Comparison of ENCODE assay signal across 16 cellular contexts in genomic region chr7:94129443-94130140, GRCh38.
A peak's percentile ranks its signal among the peaks of the same experiment; 100 is the strongest.
DNase-seq lines count a peak whose midpoint lies in the region; ATAC-seq, FAIRE-seq and TF ChIP-seq lines count a peak whose summit lies in the region.
"Had no signal": no experiment of that assay in that cellular context is flagged by ENCODE, and none has a peak within 500 bp of the region (broad histone marks: within the 10 kb centered on the region; RNA-seq: fewer than 3 reads in every experiment).

No MANE protein-coding gene starts in this region.

- H3K27ac ChIP-seq in K562 (ENCODE audit: extremely low read depth, low read depth, low read length), result no peak overlapping the region
- H3K27ac ChIP-seq: ascending aorta had no signal

- H3K27me3 Mint-ChIP-seq in activated naive CD8-positive, alpha-beta T cell treated with anti-CD3 and anti-CD28 coated beads, Interleukin-2, amount 50 U/mL, for 24 hours, result peaks cover 9% of the 10 kb centered on the region
- H3K27me3 Mint-ChIP-seq in Calu3 (ENCODE audit: unreplicated experiment), result no peaks in the 10 kb centered on the region
- H3K27me3 Mint-ChIP-seq: CD4-positive, CD25-positive, alpha-beta regulatory T cell had no signal

- POLR2A ChIA-PET in AG04449 (lab: Yijun Ruan, JAX) (interaction anchor here (0.7 to 0.8 kb wide), 2 partner anchors 61 to 310 kb away, joined by 3 to 4 read pairs; no protein-coding TSS in a partner anchor), K562 (lab: Yijun Ruan, JAX) (no interaction called here)

- H3K4me3 ChIP-seq in AG04449 (ENCODE audit: low read depth, low read length) (no peak overlapping the region), K562 (no peak overlapping the region), kidney epithelial cell (ENCODE audit: low read depth, low read length) (no peak overlapping the region)
- H3K4me3 ChIP-seq: ascending aorta, GM12878 had no signal

- H3K9ac ChIP-seq in K562 (ENCODE audit: insufficient read depth in 1 of 2, low read depth in 2 of 2, low read length in 2 of 2), result no peak overlapping the region

- no peaks in the 10 kb centered on the region for H3K79me2 ChIP-seq in K562 (ENCODE audit: control insufficient read depth, insufficient read depth, low read length)

- TF ChIP-seq POLR2A in K562 (conservative IDR thresholded peaks at IDR 0.05), result no peak

- no peak overlapping the region for H3K4me3 Mint-ChIP-seq in activated naive CD8-positive, alpha-beta T cell treated with anti-CD3 and anti-CD28 coated beads, Interleukin-2, amount 50 U/mL, for 24 hours
- H3K4me3 Mint-ChIP-seq in Calu3 (ENCODE audit: low read depth, unreplicated experiment), result no peak overlapping the region
- H3K4me3 Mint-ChIP-seq: CD4-positive, CD25-positive, alpha-beta regulatory T cell; natural killer cell; stimulated activated naive CD8-positive, alpha-beta T cell treated with anti-CD3 and anti-CD28 coated beads, Interleukin-15, Interleukin-2, amounts not matched to agents 100 ng/mL and 50 ng/mL, for 24 hours had no signal

- H4K20me1 ChIP-seq in K562 (replicated peaks; ENCODE audit: control insufficient read depth, insufficient read depth, low read length), result no peaks in the 10 kb centered on the region

- no peaks in the 10 kb centered on the region for H3K9me3 Mint-ChIP-seq in activated naive CD8-positive, alpha-beta T cell treated with anti-CD3 and anti-CD28 coated beads, Interleukin-2, amount 50 U/mL, for 24 hours
- no peaks in the 10 kb centered on the region for H3K9me3 Mint-ChIP-seq in Calu3 (ENCODE audit: low read depth, unreplicated experiment)
- H3K9me3 Mint-ChIP-seq: natural killer cell; stimulated activated naive CD8-positive, alpha-beta T cell treated with anti-CD3 and anti-CD28 coated beads, Interleukin-15, Interleukin-2, amounts not matched to agents 100 ng/mL and 50 ng/mL, for 24 hours had no signal

- no peak for ATAC-seq in K562
- no peak for ATAC-seq in activated naive CD8-positive, alpha-beta T cell treated with anti-CD3 and anti-CD28 coated beads, Interleukin-2, amount 50 U/mL, for 24 hours
- ATAC-seq in GM21367 (IDR thresholded peaks at IDR 0.05; ENCODE audit: unreplicated experiment), result no peak
- ATAC-seq: GM12878, natural killer cell had no signal

- H2AFZ ChIP-seq in K562 (ENCODE audit: low read depth, low read length), result no peak overlapping the region

- no peaks in the 10 kb centered on the region for H3K36me3 ChIP-seq in K562 (ENCODE audit: control insufficient read depth, insufficient read depth, low read length)
- no peaks in the 10 kb centered on the region for H3K36me3 ChIP-seq in kidney epithelial cell (ENCODE audit: control insufficient read depth, insufficient read depth, low read length)
- H3K36me3 ChIP-seq: ascending aorta had no signal

- no peaks in the 10 kb centered on the region for H3K27me3 ChIP-seq in K562 (ENCODE audit: control insufficient read depth in 2 of 2, insufficient read depth in 2 of 2, low read length in 2 of 2)
- no peaks in the 10 kb centered on the region for H3K27me3 ChIP-seq in kidney epithelial cell (ENCODE audit: control insufficient read depth, insufficient read depth, low read length)
- H3K27me3 ChIP-seq: ascending aorta had no signal

- no peak for TF ChIP-seq RAD21 in K562 (CRISPR knock-in tag; conservative IDR thresholded peaks at IDR 0.05 in 1 of 2, IDR thresholded peaks at IDR 0.05 in 1 of 2)

- intact Hi-C loops in K562 (cut with micrococcal nuclease), result no loop called here
- intact Hi-C loops in Calu3 (cut with micrococcal nuclease; ENCODE audit: unreplicated experiment), result no loop called here

- CTCF ChIA-PET in AG04449 (lab: Yijun Ruan, JAX), result interaction anchor here (0.8 to 2.2 kb wide), 3 partner anchors 15 to 227 kb away, joined by 4 to 5 read pairs (median 4); no protein-coding TSS in a partner anchor
- CTCF ChIA-PET in K562 (lab: Yijun Ruan, JAX; ENCODE audit: low intra/inter-chr PET ratio), result no interaction called here
- CTCF ChIA-PET in Calu3 (lab: Charles Lee), result no interaction called here

- in situ Hi-C loops in K562 (cut with MboI), result no loop called here

- WGBS in K562 (ENCODE audit: insufficient coverage, low coverage, missing lambda C conversion rate), result 9% methylated on average over 1 of the region's 1 CpG

- no peak for FAIRE-seq in K562 (lab: Jason Lieb, UNC)
- FAIRE-seq: GM12878 had no signal

- no TSS peak for BruUV-seq in K562 (replicated peaks; lab: Mats Ljungman, UMichigan)
- no TSS peak for BruUV-seq in Calu3 (replicated peaks; lab: Mats Ljungman, UMichigan)

- TF ChIP-seq CTCF in AG04449 (IDR thresholded peaks at IDR 0.05; ENCODE audit: insufficient read depth, low read length, missing control alignments), result no peak
- no peak for TF ChIP-seq CTCF in K562 (IDR thresholded peaks at IDR 0.05 in 2 of 3, conservative IDR thresholded peaks at IDR 0.05 in 1 of 3; ENCODE audit: insufficient read depth in 2 of 3, low read depth in 1 of 3, low read length in 3 of 3)
- no peak for TF ChIP-seq CTCF in kidney epithelial cell (IDR thresholded peaks at IDR 0.05; ENCODE audit: insufficient read depth, low read length, poor library complexity, severe bottlenecking)
- no peak for TF ChIP-seq CTCF in Calu3 (IDR thresholded peaks at IDR 0.05; ENCODE audit: unreplicated experiment)

- H3K9me3 ChIP-seq in K562 (replicated peaks; ENCODE audit: control insufficient read depth, insufficient read depth, low read depth, low read length), result no peaks in the 10 kb centered on the region
- H3K9me3 ChIP-seq: ascending aorta had no signal

- TF ChIP-seq EP300 in K562 (IDR thresholded peaks at IDR 0.05; ENCODE audit: low read length), result no peak

- no peaks in the 10 kb centered on the region for H3K9me1 ChIP-seq in K562 (ENCODE audit: control insufficient read depth, insufficient read depth, low read length)

- no peak overlapping the region for H3K4me2 ChIP-seq in K562 (ENCODE audit: insufficient read depth, low read length)

- no peaks in the 10 kb centered on the region for H3K4me1 ChIP-seq in K562 (replicated peaks in 1 of 2; ENCODE audit: control insufficient read depth in 2 of 2, insufficient read depth in 2 of 2, low read length in 2 of 2)
- H3K4me1 ChIP-seq: ascending aorta had no signal

- no peaks in the 10 kb centered on the region for H3K36me3 Mint-ChIP-seq in activated naive CD8-positive, alpha-beta T cell treated with anti-CD3 and anti-CD28 coated beads, Interleukin-2, amount 50 U/mL, for 24 hours (ENCODE audit: low read depth)
- H3K36me3 Mint-ChIP-seq in Calu3 (ENCODE audit: insufficient read depth, unreplicated experiment), result no peaks in the 10 kb centered on the region
- H3K36me3 Mint-ChIP-seq: CD4-positive, CD25-positive, alpha-beta regulatory T cell; natural killer cell had no signal

- peak; percentile 72 for DNase-seq in AG04449 (ENCODE audit: low read depth, low spot score)
- peak; percentile 74 for DNase-seq in HS-27A (ENCODE audit: low read depth)
- no peak for DNase-seq in K562 (ENCODE audit: extremely low read depth in 1 of 4, low spot score in 3 of 4)
- peak; percentile 44 for DNase-seq in kidney epithelial cell (ENCODE audit: low read depth)
- no peak for DNase-seq in SHP77 treated with DMSO at 0.1 percent for 48 hours (lab: John Stamatoyannopoulos, UW)
- no peak for DNase-seq in activated naive CD8-positive, alpha-beta T cell treated with anti-CD3 and anti-CD28 coated beads, Interleukin-2, amount 50 U/mL, for 24 hours
- no peak for DNase-seq in Calu3
- DNase-seq: CD4-positive, CD25-positive, alpha-beta regulatory T cell; hippocampal formation; natural killer cell; NCI-H510A treated with DMSO at 0.1 percent for 48 hours; stimulated activated CD4-positive, alpha-beta T cell treated with anti-CD3 and anti-CD28 coated beads, Interleukin-1b, Interleukin-23, amount 100 ng/mL, for 48 hours had no signal

- H3K27ac Mint-ChIP-seq in activated naive CD8-positive, alpha-beta T cell treated with anti-CD3 and anti-CD28 coated beads, Interleukin-2, amount 50 U/mL, for 24 hours, result no peak overlapping the region
- H3K27ac Mint-ChIP-seq in Calu3 (ENCODE audit: unreplicated experiment), result no peak overlapping the region
- H3K27ac Mint-ChIP-seq: CD4-positive, CD25-positive, alpha-beta regulatory T cell; natural killer cell; stimulated activated naive CD8-positive, alpha-beta T cell treated with anti-CD3 and anti-CD28 coated beads, Interleukin-15, Interleukin-2, amounts not matched to agents 100 ng/mL and 50 ng/mL, for 24 hours had no signal

- H3K4me1 Mint-ChIP-seq in activated naive CD8-positive, alpha-beta T cell treated with anti-CD3 and anti-CD28 coated beads, Interleukin-2, amount 50 U/mL, for 24 hours, result no peaks in the 10 kb centered on the region
- peaks cover 8% of the 10 kb centered on the region for H3K4me1 Mint-ChIP-seq in Calu3 (ENCODE audit: low read depth, unreplicated experiment)
- H3K4me1 Mint-ChIP-seq: CD4-positive, CD25-positive, alpha-beta regulatory T cell; natural killer cell had no signal

TF ChIP-seq in K562, 482 proteins besides CTCF, POLR2A, EP300 and RAD21:
- TF ChIP-seq NFIX (CRISPR knock-in tag; IDR thresholded peaks at IDR 0.05; ENCODE audit: low read depth) (no peak), CBFA2T3 (IDR thresholded peaks at IDR 0.05) (0 out of 2 replicates have a peak, but pooled peaks have one; percentile 4)

Comparison
In these comparisons a context has a peak if more than half of its experiments do, and no peak if none do; other contexts are left out.
1. DNase-seq: peak in AG04449 (single experiment), HS-27A (single experiment) and kidney epithelial cell (single experiment); none in K562 (0 of 4), SHP77 treated with DMSO at 0.1 percent for 48 hours (single experiment), activated naive CD8-positive, alpha-beta T cell treated with anti-CD3 and anti-CD28 coated beads, Interleukin-2, amount 50 U/mL, for 24 hours (single experiment) and Calu3 (single experiment).